Comparison of ENCODE assay signal across 9 cellular contexts in the genomic region with DNA sequence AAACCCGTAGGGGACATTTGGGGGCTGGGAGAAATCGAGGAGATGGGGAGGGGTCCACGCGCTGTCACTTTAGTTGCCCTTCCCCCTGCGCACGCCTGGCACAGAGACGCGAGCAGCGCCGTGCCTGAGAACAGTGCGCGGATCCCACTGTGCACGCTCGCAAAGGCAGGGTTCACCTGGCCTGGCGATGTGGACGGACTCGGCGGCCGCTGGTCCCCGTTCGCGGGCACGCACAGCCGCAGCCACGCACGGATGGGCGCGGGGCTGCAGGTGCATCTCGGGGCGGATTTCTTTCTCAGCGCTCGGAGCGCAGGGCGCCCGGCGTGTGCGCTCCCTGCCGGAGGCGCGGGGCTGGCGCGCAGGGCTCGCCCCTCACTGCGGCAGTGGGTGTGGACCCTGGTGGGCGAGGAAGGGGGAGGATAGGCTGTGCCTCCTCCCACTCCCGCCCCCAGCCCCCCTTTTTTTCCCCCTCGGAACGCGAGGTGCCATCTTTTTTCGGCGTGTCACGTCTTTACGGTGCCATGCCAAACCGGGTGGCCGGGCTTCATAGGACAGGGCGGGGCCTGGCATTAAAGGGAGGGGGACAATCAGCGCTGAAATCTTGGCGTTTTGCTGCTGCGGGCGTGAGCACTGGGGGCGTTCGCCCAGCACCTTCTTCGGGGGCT. TPM values are rescaled to one million over a fixed set of nuclear protein-coding genes. Genes with fewer than 3 reads are reported as not detected.
DNase-seq lines count a peak whose midpoint lies in the region; ATAC-seq and TF ChIP-seq lines count a peak whose summit lies in the region.
"Had no signal": no experiment of that assay in that cellular context is flagged by ENCODE, and none has a peak within 500 bp of the region (broad histone marks: within the 10 kb centered on the region; RNA-seq: fewer than 3 reads in every experiment).

No MANE protein-coding gene starts in this region.

- no peak for TF ChIP-seq EP300 in gastroesophageal sphincter (IDR thresholded peaks at IDR 0.05)

- no peaks in the 10 kb centered on the region for H3K79me2 ChIP-seq in parathyroid adenoma

- H3K27me3 ChIP-seq in gastroesophageal sphincter (peaks cover 48% of the 10 kb centered on the region), parathyroid adenoma (ENCODE audit: control insufficient read depth, insufficient read depth, low read length) (no peaks in the 10 kb centered on the region)

- peak in 1 of 4 experiments; percentile 10 for TF ChIP-seq CTCF in gastroesophageal sphincter (IDR thresholded peaks at IDR 0.05)
- TF ChIP-seq CTCF in parathyroid adenoma (IDR thresholded peaks at IDR 0.05): no peak

- H3K4me3 ChIP-seq in gastroesophageal sphincter: peak overlapping the region; percentile 66 to 85
- peak overlapping the region; percentile 77 for H3K4me3 ChIP-seq in parathyroid adenoma (ENCODE audit: low read depth, low read length)

- peak overlapping the region; percentile 99 for H2AFZ ChIP-seq in parathyroid adenoma

- H3K4me2 ChIP-seq in parathyroid adenoma (ENCODE audit: low read length): peak overlapping the region; percentile 74

- H3K9me3 ChIP-seq in gastroesophageal sphincter (no peaks in the 10 kb centered on the region), parathyroid adenoma (ENCODE audit: control insufficient read depth, low read length) (no peaks in the 10 kb centered on the region)

- WGBS in gastroesophageal sphincter (ENCODE audit: low coverage in 1 of 2), 2 donors: 0 to 1% methylated on average over 1 to 21 of the region's 63 CpGs

- H3K27ac ChIP-seq in gastroesophageal sphincter: no peak overlapping the region
- H3K27ac ChIP-seq in parathyroid adenoma: peak overlapping the region; percentile 36

- no peak for TF ChIP-seq POLR2A in gastroesophageal sphincter (IDR thresholded peaks at IDR 0.05)

- no peak overlapping the region for H3K9ac ChIP-seq in parathyroid adenoma

- H3K4me1 ChIP-seq in gastroesophageal sphincter (peaks cover 0 to 39% (median 24%) of the 10 kb centered on the region in 3 donors), parathyroid adenoma (no peaks in the 10 kb centered on the region)

- no peaks in the 10 kb centered on the region for H3K36me3 ChIP-seq in gastroesophageal sphincter
- no peaks in the 10 kb centered on the region for H3K36me3 ChIP-seq in parathyroid adenoma (ENCODE audit: control insufficient read depth, insufficient read depth, low read length)

- ATAC-seq in gastroesophageal sphincter (no peak), GM21619 (IDR thresholded peaks at IDR 0.05; ENCODE audit: unreplicated experiment) (no peak), GM21390 (IDR thresholded peaks at IDR 0.05; ENCODE audit: unreplicated experiment) (no peak), GM18517 (IDR thresholded peaks at IDR 0.05; ENCODE audit: unreplicated experiment) (no peak)

- DNase-seq in DMS53 (lab: John Stamatoyannopoulos, UW): peak; percentile 79
- DNase-seq in NCI-H1694 (lab: John Stamatoyannopoulos, UW): peak; percentile 96
- DNase-seq in activated CD8-positive, alpha-beta memory T cell treated with anti-CD3 and anti-CD28 coated beads, Interleukin-2, amount 50 U/mL, for 4 hours: peak; percentile 29

RNA-seq across cellular contexts. Expression of a gene that starts 1.1 kb away (rescaled TPM):
- total RNA-seq in gastroesophageal sphincter: 10 to 100 TPM in 1 of 4 donors, 1 to 10 TPM in 3; 3.4 to 12.2 (median 8.5) TPM

RNA-seq across cellular contexts. Expression of a gene that starts 50.8 kb away (rescaled TPM):
- not detected for total RNA-seq in gastroesophageal sphincter
- total RNA-seq: M059J had no signal

Comparison
In these comparisons a context has a peak if more than half of its experiments do, and no peak if none do; other contexts are left out.
1. DNase-seq: peak in every context shown above with its lines; median percentile 96 in NCI-H1694; 79 in DMS53; 29 in activated CD8-positive, alpha-beta memory T cell treated with anti-CD3 and anti-CD28 coated beads, Interleukin-2, amount 50 U/mL, for 4 hours.